ENCODE assay signal across 22 cellular contexts in genomic region chr6:52391599-52391998, GRCh38. TPM values are rescaled to one million over a fixed set of nuclear protein-coding genes. Genes with fewer than 3 reads are reported as not detected.
DNase-seq lines count a peak whose midpoint lies in the region; FAIRE-seq and TF ChIP-seq lines count a peak whose summit lies in the region.
"Had no signal": no experiment of that assay in that cellular context is flagged by ENCODE, and none has a peak within 500 bp of the region (broad histone marks: within the 10 kb centered on the region; RNA-seq: fewer than 3 reads in every experiment).

No MANE protein-coding gene starts in this region.

- no peak overlapping the region for H3K4me3 ChIP-seq in CD8-positive, alpha-beta memory T cell (ENCODE audit: low read length)
- H3K4me3 ChIP-seq: body of pancreas, ovary, sigmoid colon had no signal

- peak overlapping the region in 5 of 7 donors; percentile 1 to 45 (median 25) for H3K4me3 Mint-ChIP-seq in CD8-positive, alpha-beta memory T cell
- H3K4me3 Mint-ChIP-seq in brain: peak overlapping the region in 1 of 5 experiments; percentile 59
- H3K4me3 Mint-ChIP-seq: dendritic cell treated with granulocyte-macrophage colony-stimulating factor and Interleukin-4, amounts not matched to agents 40 ng/mL and 50 ng/mL, for 4 days; stimulated activated memory B cell treated with anti-CD40 and anti-IgM and Interleukin-4, amounts not matched to agents 10 μg/mL and 1 μg/mL and 100 μg/mL, for 72 hours; type B pancreatic cell had no signal

- no peak for DNase-seq in CD8-positive, alpha-beta memory T cell
- DNase-seq in NCI-H446 treated with DMSO at 0.1 percent for 48 hours (lab: John Stamatoyannopoulos, UW): peak; percentile 63
- peak; percentile 10 for DNase-seq in middle frontal gyrus (ENCODE audit: extremely low spot score, low spot score)
- no peak for DNase-seq in HPDE6-E6E7 (ENCODE audit: extremely low spot score)
- no peak for DNase-seq in CD1c-positive myeloid dendritic cell (ENCODE audit: extremely low spot score)
- DNase-seq in activated CD4-positive, alpha-beta T cell treated with anti-CD3 and anti-CD28 coated beads for 1 hour: no peak
- DNase-seq in GM19239 (ENCODE audit: insufficient read length, low spot score): no peak
- DNase-seq: AML-193, body of pancreas, foreskin keratinocyte, kidney, NCI-H1436, ovary, sigmoid colon, T-helper 9 cell had no signal

- peaks cover 84% of the 10 kb centered on the region for H3K4me1 ChIP-seq in CD8-positive, alpha-beta memory T cell (ENCODE audit: insufficient read depth, low read length)

- no peak for FAIRE-seq in GM19239 (lab: Jason Lieb, UNC)
- FAIRE-seq: H1, kidney, RCC 7860 had no signal

- peak overlapping the region; percentile 64 to 98 (median 94) for H3K27ac Mint-ChIP-seq in CD8-positive, alpha-beta memory T cell
- peak overlapping the region in 4 of 5 experiments; percentile 58 to 94 (median 77) for H3K27ac Mint-ChIP-seq in brain
- H3K27ac Mint-ChIP-seq: dendritic cell treated with granulocyte-macrophage colony-stimulating factor and Interleukin-4, amounts not matched to agents 40 ng/mL and 50 ng/mL, for 4 days; stimulated activated memory B cell treated with anti-CD40 and anti-IgM and Interleukin-4, amounts not matched to agents 10 μg/mL and 1 μg/mL and 100 μg/mL, for 72 hours; type B pancreatic cell had no signal

- H3K27me3 ChIP-seq in CD8-positive, alpha-beta memory T cell (ENCODE audit: insufficient read depth, low read length, poor library complexity, severe bottlenecking): no peaks in the 10 kb centered on the region
- H3K27me3 ChIP-seq: body of pancreas, foreskin keratinocyte, ovary, sigmoid colon had no signal

- no peak for TF ChIP-seq CTCF in brain (conservative IDR thresholded peaks at IDR 0.05)

- H3K36me3 ChIP-seq in CD8-positive, alpha-beta memory T cell (ENCODE audit: insufficient read depth, low read length): no peaks in the 10 kb centered on the region
- H3K36me3 ChIP-seq: ovary, sigmoid colon had no signal

- no peaks in the 10 kb centered on the region for H3K27me3 Mint-ChIP-seq in CD8-positive, alpha-beta memory T cell
- H3K27me3 Mint-ChIP-seq in brain: no peaks in the 10 kb centered on the region
- H3K27me3 Mint-ChIP-seq: stimulated activated memory B cell treated with anti-CD40 and anti-IgM and Interleukin-4, amounts not matched to agents 10 μg/mL and 1 μg/mL and 100 μg/mL, for 72 hours; type B pancreatic cell had no signal

- no peaks in the 10 kb centered on the region for H3K9me3 Mint-ChIP-seq in CD8-positive, alpha-beta memory T cell
- H3K9me3 Mint-ChIP-seq in brain: peaks cover 0 to 5% (median 3%) of the 10 kb centered on the region in 5 experiments
- H3K9me3 Mint-ChIP-seq: dendritic cell treated with granulocyte-macrophage colony-stimulating factor and Interleukin-4, amounts not matched to agents 40 ng/mL and 50 ng/mL, for 4 days; stimulated activated memory B cell treated with anti-CD40 and anti-IgM and Interleukin-4, amounts not matched to agents 10 μg/mL and 1 μg/mL and 100 μg/mL, for 72 hours; type B pancreatic cell had no signal

- H3K36me3 Mint-ChIP-seq in CD8-positive, alpha-beta memory T cell: peaks cover 0 to 3% (median 0%) of the 10 kb centered on the region in 3 donors
- H3K36me3 Mint-ChIP-seq in brain: peaks cover 10% of the 10 kb centered on the region
- H3K36me3 Mint-ChIP-seq: stimulated activated memory B cell treated with anti-CD40 and anti-IgM and Interleukin-4, amounts not matched to agents 10 μg/mL and 1 μg/mL and 100 μg/mL, for 72 hours had no signal

- POLR2A ChIA-PET in CD8-positive, alpha-beta memory T cell (lab: Charles Lee): interaction anchor here (1.4 to 3.3 kb wide), 2 partner anchors 29 to 57 kb away, joined by 4 to 27 read pairs; partner anchors contain the start of gene PAQR8

- H3K9me3 ChIP-seq in CD8-positive, alpha-beta memory T cell (ENCODE audit: low read length): no peaks in the 10 kb centered on the region
- H3K9me3 ChIP-seq: body of pancreas, ovary, sigmoid colon had no signal

- no peak overlapping the region for H3K27ac ChIP-seq in CD8-positive, alpha-beta memory T cell (ENCODE audit: low read depth, low read length)
- H3K27ac ChIP-seq: epithelial cell of prostate, foreskin keratinocyte, ovary, sigmoid colon had no signal

- H3K4me1 Mint-ChIP-seq in CD8-positive, alpha-beta memory T cell: peaks cover 77 to 92% (median 81%) of the 10 kb centered on the region in 3 donors
- peaks cover 26% of the 10 kb centered on the region for H3K4me1 Mint-ChIP-seq in brain

- CTCF ChIA-PET in CD8-positive, alpha-beta memory T cell (lab: Charles Lee): interaction anchor here (1.1 to 6.4 kb wide), 6 partner anchors 9 to 107 kb away, joined by 4 to 69 read pairs (median 6); partner anchors contain the start of genes EFHC1, MCM3 and PAQR8

RNA-seq across cellular contexts. Expression of gene EFHC1, which starts 28.5 kb away (rescaled TPM):
- total RNA-seq in CD8-positive, alpha-beta memory T cell: 1 to 10 TPM; 2.6 to 5.1 TPM
- polyA plus RNA-seq in CD8-positive, alpha-beta memory T cell: 1.9 TPM
- polyA plus RNA-seq in brain (ENCODE audit: insufficient read depth, low read depth, low replicate concordance): 36.0 TPM

RNA-seq across cellular contexts. Expression of gene PAQR8, which starts 29.6 kb away (rescaled TPM):
- 10 to 100 TPM; 10.2 to 11.7 TPM for total RNA-seq in CD8-positive, alpha-beta memory T cell
- 17.9 TPM for polyA plus RNA-seq in CD8-positive, alpha-beta memory T cell
- 63.5 TPM for polyA plus RNA-seq in brain (ENCODE audit: insufficient read depth, low read depth, low replicate concordance)

Comparison
In these comparisons a context has a peak if more than half of its experiments do, and no peak if none do; other contexts are left out.
1. DNase-seq: peak in NCI-H446 treated with DMSO at 0.1 percent for 48 hours (single experiment) and middle frontal gyrus (single experiment); none in CD8-positive, alpha-beta memory T cell (0 of 5), HPDE6-E6E7 (single experiment), CD1c-positive myeloid dendritic cell (single experiment), activated CD4-positive, alpha-beta T cell treated with anti-CD3 and anti-CD28 coated beads for 1 hour (single experiment) and GM19239 (single experiment).
2. RNA of gene EFHC1, which starts 28.5 kb away (polyA plus RNA-seq): 36.0 TPM in brain (single experiment); 1.9 TPM in CD8-positive, alpha-beta memory T cell (single experiment); every median in the first group is over 10 times any median in the second.